In genomic region chr6:127420558-127420957, GRCh38 we compare ENCODE assay signal across 8 cellular contexts. TPM values are rescaled to one million over a fixed set of nuclear protein-coding genes. Genes with fewer than 3 reads are reported as not detected.
DNase-seq lines count a peak whose midpoint lies in the region; ATAC-seq and TF ChIP-seq lines count a peak whose summit lies in the region.

No MANE protein-coding gene starts in this region.

- DNase-seq in GM04504 (ENCODE audit: low read depth) (peak; percentile 73), GM23338 (ENCODE audit: low spot score) (peak; percentile 94), KG1 (lab: John Stamatoyannopoulos, UW) (peak; percentile 43), SK-MEL-5 (ENCODE audit: low read depth, low spot score) (peak; percentile 86), glutamatergic neuron (peak; percentile 22), retina (peak; percentile 15), mesothelial cell of epicardium (ENCODE audit: low spot score in 2 of 2, unreplicated experiment in 2 of 2) (no peak)
- peak; percentile 53 for DNase-seq in activated gamma-delta T cell treated with anti-CD3 and anti-CD28 coated beads, Interleukin-2, amount 50 U/mL, for 16 hours (ENCODE audit: low read depth)

- no peaks in the 10 kb centered on the region for H3K9me2 ChIP-seq in GM23338 (ENCODE audit: insufficient read depth)

- no peak overlapping the region for H3K4me2 ChIP-seq in GM23338

- H3K27me3 ChIP-seq in GM23338 (ENCODE audit: insufficient read depth) = no peaks in the 10 kb centered on the region

- TF ChIP-seq CTCF in GM23338 (conservative IDR thresholded peaks at IDR 0.05; ENCODE audit: low read depth in 2 of 2) (peak; percentile 69 to 86), glutamatergic neuron (IDR thresholded peaks at IDR 0.05; ENCODE audit: partially characterized antibody, unreplicated experiment) (peak; percentile 25), mesothelial cell of epicardium (IDR thresholded peaks at IDR 0.05; ENCODE audit: unreplicated experiment) (no peak)

- no peaks in the 10 kb centered on the region for H3K36me3 ChIP-seq in GM23338 (ENCODE audit: insufficient read depth)

- no peak overlapping the region for H3K27ac ChIP-seq in GM23338 (ENCODE audit: low read depth)

- H3K9me3 Mint-ChIP-seq in GM23338 (no peaks in the 10 kb centered on the region), glutamatergic neuron (ENCODE audit: unreplicated experiment) (no peaks in the 10 kb centered on the region), mesothelial cell of epicardium (no peaks in the 10 kb centered on the region)

- H3K27me3 Mint-ChIP-seq in GM23338 (ENCODE audit: insufficient read depth, low read depth, poor library complexity) = no peaks in the 10 kb centered on the region
- no peaks in the 10 kb centered on the region for H3K27me3 Mint-ChIP-seq in glutamatergic neuron (ENCODE audit: unreplicated experiment)
- H3K27me3 Mint-ChIP-seq in mesothelial cell of epicardium (ENCODE audit: low read depth) = no peaks in the 10 kb centered on the region

- peak; percentile 99 for ATAC-seq in GM23338

- peaks cover 7% of the 10 kb centered on the region for H3K4me1 Mint-ChIP-seq in GM23338
- H3K4me1 Mint-ChIP-seq in glutamatergic neuron (ENCODE audit: low read depth, unreplicated experiment) = peaks cover under 1% of the 10 kb centered on the region
- peaks cover 8% of the 10 kb centered on the region for H3K4me1 Mint-ChIP-seq in mesothelial cell of epicardium

- H3K36me3 Mint-ChIP-seq in GM23338 (ENCODE audit: low read depth) (no peaks in the 10 kb centered on the region), glutamatergic neuron (ENCODE audit: unreplicated experiment) (no peaks in the 10 kb centered on the region), mesothelial cell of epicardium (no peaks in the 10 kb centered on the region)

- no peak overlapping the region for H3K4me3 ChIP-seq in GM23338

- H2AFZ ChIP-seq in GM23338 = no peak overlapping the region

- H3K4me3 Mint-ChIP-seq in GM23338 (no peak overlapping the region), glutamatergic neuron (ENCODE audit: unreplicated experiment) (no peak overlapping the region), mesothelial cell of epicardium (no peak overlapping the region)

- H3K4me1 ChIP-seq in GM23338 (ENCODE audit: insufficient read depth) = no peaks in the 10 kb centered on the region

- H3K27ac Mint-ChIP-seq in GM23338 (peak overlapping the region; percentile 83), glutamatergic neuron (ENCODE audit: unreplicated experiment) (no peak overlapping the region), mesothelial cell of epicardium (no peak overlapping the region)

- no peaks in the 10 kb centered on the region for H3F3A ChIP-seq in GM23338 (replicated peaks; ENCODE audit: low read depth)

- no peaks in the 10 kb centered on the region for H3K79me2 ChIP-seq in GM23338 (replicated peaks; ENCODE audit: insufficient read depth)

- in situ Hi-C loops in SK-MEL-5 (cut with HindIII; ENCODE audit: low pct_unique_long_range_greater_than_20kb, low sequenced_read_pairs) = no loop called here

- no peaks in the 10 kb centered on the region for H4K20me1 ChIP-seq in GM23338 (replicated peaks; ENCODE audit: insufficient read depth)

TF ChIP-seq in GM23338, 12 proteins besides CTCF, POLR2A, EP300 and RAD21:
- TF ChIP-seq CREB1 (CRISPR knock-in tag; IDR thresholded peaks at IDR 0.05; ENCODE audit: low read depth) (peak; percentile 36; the same call in 1 of the 2 replicates), EZH2phosphoT487 (IDR thresholded peaks at IDR 0.05; ENCODE audit: unreplicated experiment) (no peak), ZNF462 (CRISPR knock-in tag; IDR thresholded peaks at IDR 0.05) (peak; percentile 64; the same call in 1 of the 2 replicates)

RNA-seq across cellular contexts. Expression of gene KIAA0408, which starts 38.6 kb away (rescaled TPM):
- total RNA-seq in GM23338 (2014; rRNA removed; shearing (Covaris generic)) = 4.0 and 7.6 TPM in 2 replicates
- polyA plus RNA-seq in GM23338 (2016; fragmentation: Nextera tagmentation; extraction: Ambion mirVana) = 6.5 and 9.1 TPM in 2 replicates
- total RNA-seq in SK-MEL-5 (2014; rRNA removed; shearing (Covaris generic)) = 3.2 and 3.7 TPM in 2 replicates
- 2.3 and 3.1 TPM in 2 replicates for polyA plus RNA-seq in SK-MEL-5 (2015; cell fraction: cytosol; rRNA removed)
- polyA plus RNA-seq in SK-MEL-5 (2015; cell fraction: nucleus; rRNA removed) = 18.5 and 19.8 TPM in 2 replicates
- total RNA-seq in glutamatergic neuron (ENCODE audit: unreplicated experiment) (110 TPM), mesothelial cell of epicardium (0.25 to 0.58 TPM (median 0.27 TPM) in 3 replicates)

Comparison
In these comparisons a context has a peak if more than half of its experiments do, and no peak if none do; other contexts are left out.
1. DNase-seq: peak in GM04504 (single experiment), GM23338 (single experiment), KG1 (single experiment), SK-MEL-5 (single experiment), activated gamma-delta T cell treated with anti-CD3 and anti-CD28 coated beads, Interleukin-2, amount 50 U/mL, for 16 hours (single experiment), glutamatergic neuron (single experiment) and retina (single experiment); none in mesothelial cell of epicardium (0 of 2).
2. RNA of gene KIAA0408, which starts 38.6 kb away (total RNA-seq): 110 TPM in glutamatergic neuron (single experiment); 4.0 to 7.6 TPM in GM23338, 3.2 to 3.7 TPM in SK-MEL-5 and 0.25 to 0.58 TPM in mesothelial cell of epicardium; every median in the first group is over 10 times any median in the second.